20 cellular contexts compared by ENCODE assay signal in the genomic region with DNA sequence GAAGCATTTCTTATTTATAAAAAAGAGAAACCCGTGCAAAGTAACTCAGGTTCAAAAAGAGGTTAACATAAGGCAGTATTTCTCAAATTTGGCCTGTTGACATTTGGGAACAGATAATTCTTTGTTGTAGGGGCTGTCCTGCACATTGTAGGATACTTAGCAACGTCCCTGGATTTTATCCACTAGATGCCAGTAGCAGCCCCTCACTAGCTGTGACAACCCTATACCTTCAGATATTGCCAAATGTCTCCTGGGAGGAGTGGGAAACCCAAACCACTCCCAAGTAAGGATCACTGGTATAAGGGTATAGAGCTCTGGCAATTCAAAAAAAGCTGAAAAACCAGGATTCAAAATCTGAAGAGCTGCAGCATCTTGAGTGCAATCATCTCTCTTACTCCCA.
"Had no signal": no experiment of that assay in that cellular context is flagged by ENCODE, and none has a peak within 500 bp of the region (broad histone marks: within the 10 kb centered on the region; RNA-seq: fewer than 3 reads in every experiment).

No MANE protein-coding gene starts in this region.

- H3K4me3 ChIP-seq: gastrocnemius medialis, left ventricle myocardium inferior, lung, skin epidermis had no signal

- H3K27me3 ChIP-seq: gastrocnemius medialis had no signal

- H3K27ac ChIP-seq: gastrocnemius medialis, left ventricle myocardium inferior, skin epidermis had no signal

- H3K4me1 Mint-ChIP-seq: immature natural killer cell; naive thymus-derived CD4-positive, alpha-beta T cell; stimulated activated naive CD8-positive, alpha-beta T cell treated with anti-CD3 and anti-CD28 coated beads, Interleukin-15, amount 100 ng/mL, for 72 hours had no signal

- H3K9me3 ChIP-seq: gastrocnemius medialis, left ventricle myocardium inferior had no signal

- H3K27ac Mint-ChIP-seq: immature natural killer cell; naive thymus-derived CD4-positive, alpha-beta T cell; stimulated activated naive B cell treated with anti-CD40 and anti-IgM and Interleukin-4, amounts not matched to agents 10 μg/mL and 1 μg/mL and 100 μg/mL, for 72 hours; stimulated activated naive CD8-positive, alpha-beta T cell treated with anti-CD3 and anti-CD28 coated beads, Interleukin-15, amount 100 ng/mL, for 72 hours had no signal

- H3K4me3 Mint-ChIP-seq: immature natural killer cell; naive thymus-derived CD4-positive, alpha-beta T cell; stimulated activated naive B cell treated with anti-CD40 and anti-IgM and Interleukin-4, amounts not matched to agents 10 μg/mL and 1 μg/mL and 100 μg/mL, for 72 hours; stimulated activated naive CD8-positive, alpha-beta T cell treated with anti-CD3 and anti-CD28 coated beads, Interleukin-15, amount 100 ng/mL, for 72 hours had no signal

- DNase-seq: cortex of kidney; dorsolateral prefrontal cortex; effector CD8-positive, alpha-beta T cell; gastrocnemius medialis; immature natural killer cell; kidney; left cardiac atrium; left ventricle myocardium inferior; mesendoderm; naive thymus-derived CD4-positive, alpha-beta T cell; posterior cingulate gyrus; stimulated activated CD4-positive, alpha-beta T cell treated with anti-CD3 and anti-CD28 coated beads, Interleukin-2, amount 100 ng/mL, for 24 hours; stimulated activated CD4-positive, alpha-beta T cell treated with anti-CD3 and anti-CD28 coated beads, Interleukin-4, amount 100 ng/mL, for 4 hours; stimulated activated naive B cell treated with anti-CD40 and anti-IgM and Interleukin-4, amounts not matched to agents 10 μg/mL and 1 μg/mL and 100 μg/mL, for 72 hours; stimulated activated naive CD8-positive, alpha-beta T cell treated with anti-CD3 and anti-CD28 coated beads, Interleukin-15, amount 100 ng/mL, for 72 hours; trophoblast cell had no signal

- H3K9me3 Mint-ChIP-seq: immature natural killer cell; stimulated activated naive B cell treated with anti-CD40 and anti-IgM and Interleukin-4, amounts not matched to agents 10 μg/mL and 1 μg/mL and 100 μg/mL, for 72 hours; stimulated activated naive CD8-positive, alpha-beta T cell treated with anti-CD3 and anti-CD28 coated beads, Interleukin-15, amount 100 ng/mL, for 72 hours had no signal

- H3K4me1 ChIP-seq: gastrocnemius medialis had no signal

- H3K36me3 ChIP-seq: gastrocnemius medialis, left ventricle myocardium inferior had no signal

- FAIRE-seq: endometrium, kidney, urothelium cell line had no signal

- H3K36me3 Mint-ChIP-seq: immature natural killer cell; naive thymus-derived CD4-positive, alpha-beta T cell; stimulated activated naive B cell treated with anti-CD40 and anti-IgM and Interleukin-4, amounts not matched to agents 10 μg/mL and 1 μg/mL and 100 μg/mL, for 72 hours had no signal
